In the genomic region with DNA sequence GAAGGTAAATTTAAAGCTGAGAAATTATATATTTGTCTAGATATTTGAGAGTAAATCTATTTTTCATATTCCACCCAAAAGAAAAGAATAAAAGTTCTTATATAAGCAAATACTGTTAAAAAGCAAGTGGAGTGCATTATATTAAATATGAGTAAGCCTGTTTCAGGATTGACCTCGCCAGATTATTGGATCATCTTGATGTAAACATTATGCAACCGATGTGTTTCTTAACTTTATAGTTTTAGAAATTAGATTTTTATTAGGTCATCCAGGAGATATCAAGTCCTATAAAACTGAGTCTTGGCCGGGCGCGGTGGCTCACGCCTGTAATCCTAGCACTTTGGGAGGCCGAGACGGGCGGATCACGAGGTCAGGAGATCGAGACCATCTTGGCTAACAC, we compare ENCODE assay signal across 38 cellular contexts.
"Had no signal": no experiment of that assay in that cellular context is flagged by ENCODE, and none has a peak within 500 bp of the region (broad histone marks: within the 10 kb centered on the region; RNA-seq: fewer than 3 reads in every experiment).

No MANE protein-coding gene starts in this region.

- H3K4me3 ChIP-seq: adrenal gland, ascending aorta, body of pancreas, breast epithelium, cardiac muscle cell had no signal

- H3K4me1 Mint-ChIP-seq: activated naive CD4-positive, alpha-beta T cell treated with anti-CD3 and anti-CD28 coated beads, Interleukin-2, amount 10 ng/mL, durations not matched to agents 7 days and 5 days; activated naive CD4-positive, alpha-beta T cell treated with anti-CD3 and anti-CD28 coated beads, Interleukin-2, amount 50 U/mL, for 24 hours; activated naive CD8-positive, alpha-beta T cell treated with anti-CD3 and anti-CD28 coated beads for 36 hours; activated naive CD8-positive, alpha-beta T cell treated with anti-CD3 and anti-CD28 coated beads, Interleukin-2, amount 50 U/mL, for 24 hours; activated T-helper 17 cell treated with anti-CD3 and anti-CD28 coated beads, Interleukin-2, amount 50 U/mL, for 72 hours; central memory CD8-positive, alpha-beta T cell had no signal

- ATAC-seq: activated naive CD4-positive, alpha-beta T cell treated with anti-CD3 and anti-CD28 coated beads, Interleukin-2, amount 50 U/mL, for 72 hours; activated naive CD8-positive, alpha-beta T cell treated with anti-CD3 and anti-CD28 coated beads, Interleukin-2, amount 50 U/mL, for 24 hours; activated T-cell treated with anti-CD3 and anti-CD28 coated beads, Interleukin-2, amount 50 U/mL, for 4 hours; activated T-cell treated with anti-CD3 and anti-CD28 coated beads, Interleukin-2, amount 50 U/mL, for 72 hours; activated T-helper 17 cell treated with anti-CD3 and anti-CD28 coated beads, Interleukin-2, amount 50 U/mL, for 72 hours; body of pancreas had no signal

- H3K9me3 ChIP-seq: adrenal gland, ascending aorta, body of pancreas, breast epithelium had no signal

- H3K4me1 ChIP-seq: adrenal gland, body of pancreas had no signal

- H3K36me3 Mint-ChIP-seq: activated naive CD4-positive, alpha-beta T cell treated with anti-CD3 and anti-CD28 coated beads, Interleukin-2, amount 10 ng/mL, durations not matched to agents 7 days and 5 days; activated naive CD4-positive, alpha-beta T cell treated with anti-CD3 and anti-CD28 coated beads, Interleukin-2, amount 50 U/mL, for 24 hours; activated naive CD4-positive, alpha-beta T cell treated with anti-CD3 and anti-CD28 coated beads, Interleukin-2, amount 50 U/mL, for 72 hours; activated naive CD8-positive, alpha-beta T cell treated with anti-CD3 and anti-CD28 coated beads, Interleukin-2, amount 10 ng/mL, durations not matched to agents 7 days and 5 days; brain had no signal

- H3K27ac Mint-ChIP-seq: activated naive CD4-positive, alpha-beta T cell treated with anti-CD3 and anti-CD28 coated beads for 36 hours; activated naive CD4-positive, alpha-beta T cell treated with anti-CD3 and anti-CD28 coated beads, Interleukin-2, amount 10 ng/mL, durations not matched to agents 7 days and 5 days; activated naive CD4-positive, alpha-beta T cell treated with anti-CD3 and anti-CD28 coated beads, Interleukin-2, amount 50 U/mL, for 24 hours; activated naive CD4-positive, alpha-beta T cell treated with anti-CD3 and anti-CD28 coated beads, Interleukin-2, amount 50 U/mL, for 72 hours; activated naive CD8-positive, alpha-beta T cell; activated naive CD8-positive, alpha-beta T cell treated with anti-CD3 and anti-CD28 coated beads for 36 hours; activated naive CD8-positive, alpha-beta T cell treated with anti-CD3 and anti-CD28 coated beads, Interleukin-2, amount 10 ng/mL, durations not matched to agents 7 days and 5 days; activated naive CD8-positive, alpha-beta T cell treated with anti-CD3 and anti-CD28 coated beads, Interleukin-2, amount 50 U/mL, for 24 hours; activated T-cell treated with anti-CD3 and anti-CD28 coated beads, Interleukin-2, amount 50 U/mL, for 24 hours; activated T-cell treated with anti-CD3 and anti-CD28 coated beads, Interleukin-2, amount 50 U/mL, for 72 hours; activated T-helper 1 cell treated with anti-CD3 and anti-CD28 coated beads, Interleukin-12 subunit alpha, Interleukin-12 subunit beta, Interleukin-2, Interleukin-4 antibody, amounts not matched to agents 30 ng/mL and 10 ng/mL and 1 ng/mL, durations not matched to agents 14 hours and 24 hours and 36 hours; activated T-helper 17 cell treated with anti-CD3 and anti-CD28 coated beads, Interleukin-2, amount 50 U/mL, for 72 hours; activated T-helper 2 cell treated with anti-CD3 and anti-CD28 coated beads, Interferon-gamma antibody, Interleukin-2, Interleukin-4, amounts not matched to agents 10 μg/mL and 5 μg/mL and 100 μg/mL, durations not matched to agents 14 hours and 24 hours and 36 hours; brain had no signal

- H3K36me3 ChIP-seq: adrenal gland, ascending aorta, brain microvascular endothelial cell, breast epithelium, cardiac muscle cell had no signal

- DNase-seq: activated effector memory CD4-positive, alpha-beta T cell treated with anti-CD3 and anti-CD28 coated beads, Interleukin-2, amount 50 U/mL, for 16 hours; activated effector memory CD4-positive, alpha-beta T cell treated with Interleukin-2 at 50 U/mL for 16 hours; activated gamma-delta T cell; activated gamma-delta T cell treated with Interleukin-2 at 50 U/mL for 16 hours; activated naive CD4-positive, alpha-beta T cell; activated naive CD4-positive, alpha-beta T cell treated with anti-CD3 and anti-CD28 coated beads for 36 hours; activated naive CD4-positive, alpha-beta T cell treated with anti-CD3 and anti-CD28 coated beads, Interleukin-2, amount 10 ng/mL, durations not matched to agents 7 days and 5 days; activated naive CD4-positive, alpha-beta T cell treated with anti-CD3 and anti-CD28 coated beads, Interleukin-2, amount 50 U/mL, for 16 hours; activated naive CD4-positive, alpha-beta T cell treated with Interleukin-2 at 50 U/mL for 16 hours; activated naive CD8-positive, alpha-beta T cell treated with anti-CD3 and anti-CD28 coated beads for 36 hours; activated naive CD8-positive, alpha-beta T cell treated with anti-CD3 and anti-CD28 coated beads, Interleukin-2, amount 10 ng/mL, durations not matched to agents 7 days and 5 days; activated naive CD8-positive, alpha-beta T cell treated with anti-CD3 and anti-CD28 coated beads, Interleukin-2, amount 50 U/mL, for 24 hours; activated T-cell treated with anti-CD3 and anti-CD28 coated beads, Interleukin-2, amount 50 U/mL, for 1 hour; activated T-cell treated with anti-CD3 and anti-CD28 coated beads, Interleukin-2, amount 50 U/mL, for 24 hours; activated T-cell treated with anti-CD3 and anti-CD28 coated beads, Interleukin-2, amount 50 U/mL, for 4 hours; activated T-cell treated with anti-CD3 and anti-CD28 coated beads, Interleukin-2, amount 50 U/mL, for 48 hours; activated T-cell treated with anti-CD3 and anti-CD28 coated beads, Interleukin-2, amount 50 U/mL, for 72 hours; adrenal gland; amniotic stem cell; amygdala; anterior cingulate cortex; aorta; body of pancreas; brain microvascular endothelial cell; caudate nucleus; central memory CD4-positive, alpha-beta T cell; cerebellar nuclear complex had no signal

- H3K27me3 Mint-ChIP-seq: activated naive CD4-positive, alpha-beta T cell treated with anti-CD3 and anti-CD28 coated beads, Interleukin-2, amount 50 U/mL, for 24 hours; activated naive CD8-positive, alpha-beta T cell treated with anti-CD3 and anti-CD28 coated beads for 36 hours; activated naive CD8-positive, alpha-beta T cell treated with anti-CD3 and anti-CD28 coated beads, Interleukin-2, amount 50 U/mL, for 24 hours; activated T-cell treated with anti-CD3 and anti-CD28 coated beads, Interleukin-2, amount 50 U/mL, for 24 hours; activated T-helper 17 cell treated with anti-CD3 and anti-CD28 coated beads, Interleukin-2, amount 50 U/mL, for 72 hours; brain; central memory CD8-positive, alpha-beta T cell had no signal

- H3K27ac ChIP-seq: adrenal gland, ascending aorta, body of pancreas, brain microvascular endothelial cell, breast epithelium, cardiac muscle cell had no signal

- H3K27me3 ChIP-seq: adrenal gland, ascending aorta, body of pancreas, brain microvascular endothelial cell, breast epithelium, cardiac muscle cell had no signal

- H3K4me3 Mint-ChIP-seq: activated naive CD4-positive, alpha-beta T cell treated with anti-CD3 and anti-CD28 coated beads for 36 hours; activated naive CD4-positive, alpha-beta T cell treated with anti-CD3 and anti-CD28 coated beads, Interleukin-2, amount 10 ng/mL, durations not matched to agents 7 days and 5 days; activated naive CD4-positive, alpha-beta T cell treated with anti-CD3 and anti-CD28 coated beads, Interleukin-2, amount 50 U/mL, for 24 hours; activated naive CD8-positive, alpha-beta T cell; activated naive CD8-positive, alpha-beta T cell treated with anti-CD3 and anti-CD28 coated beads for 36 hours; activated naive CD8-positive, alpha-beta T cell treated with anti-CD3 and anti-CD28 coated beads, Interleukin-2, amount 10 ng/mL, durations not matched to agents 7 days and 5 days; activated naive CD8-positive, alpha-beta T cell treated with anti-CD3 and anti-CD28 coated beads, Interleukin-2, amount 50 U/mL, for 24 hours; activated T-cell treated with anti-CD3 and anti-CD28 coated beads, Interleukin-2, amount 50 U/mL, for 24 hours; activated T-cell treated with anti-CD3 and anti-CD28 coated beads, Interleukin-2, amount 50 U/mL, for 4 hours; activated T-cell treated with anti-CD3 and anti-CD28 coated beads, Interleukin-2, amount 50 U/mL, for 72 hours; activated T-helper 1 cell treated with anti-CD3 and anti-CD28 coated beads, Interleukin-12 subunit alpha, Interleukin-12 subunit beta, Interleukin-2, Interleukin-4 antibody, amounts not matched to agents 30 ng/mL and 10 ng/mL and 1 ng/mL, durations not matched to agents 14 hours and 24 hours and 36 hours; activated T-helper 17 cell treated with anti-CD3 and anti-CD28 coated beads, Interleukin-2, amount 50 U/mL, for 72 hours; brain; central memory CD8-positive, alpha-beta T cell had no signal

- H3K9me3 Mint-ChIP-seq: activated naive CD4-positive, alpha-beta T cell treated with anti-CD3 and anti-CD28 coated beads for 36 hours; activated naive CD4-positive, alpha-beta T cell treated with anti-CD3 and anti-CD28 coated beads, Interleukin-2, amount 10 ng/mL, durations not matched to agents 7 days and 5 days; activated naive CD4-positive, alpha-beta T cell treated with anti-CD3 and anti-CD28 coated beads, Interleukin-2, amount 50 U/mL, for 24 hours; activated T-cell treated with anti-CD3 and anti-CD28 coated beads, Interleukin-2, amount 50 U/mL, for 24 hours; activated T-helper 1 cell treated with anti-CD3 and anti-CD28 coated beads, Interleukin-12 subunit alpha, Interleukin-12 subunit beta, Interleukin-2, Interleukin-4 antibody, amounts not matched to agents 30 ng/mL and 10 ng/mL and 1 ng/mL, durations not matched to agents 14 hours and 24 hours and 36 hours; activated T-helper 17 cell treated with anti-CD3 and anti-CD28 coated beads, Interleukin-2, amount 50 U/mL, for 72 hours; activated T-helper 2 cell treated with anti-CD3 and anti-CD28 coated beads, Interferon-gamma antibody, Interleukin-2, Interleukin-4, amounts not matched to agents 10 μg/mL and 5 μg/mL and 100 μg/mL, durations not matched to agents 14 hours and 24 hours and 36 hours; central memory CD8-positive, alpha-beta T cell had no signal
